10 cellular contexts compared by ENCODE assay signal in the genomic region with DNA sequence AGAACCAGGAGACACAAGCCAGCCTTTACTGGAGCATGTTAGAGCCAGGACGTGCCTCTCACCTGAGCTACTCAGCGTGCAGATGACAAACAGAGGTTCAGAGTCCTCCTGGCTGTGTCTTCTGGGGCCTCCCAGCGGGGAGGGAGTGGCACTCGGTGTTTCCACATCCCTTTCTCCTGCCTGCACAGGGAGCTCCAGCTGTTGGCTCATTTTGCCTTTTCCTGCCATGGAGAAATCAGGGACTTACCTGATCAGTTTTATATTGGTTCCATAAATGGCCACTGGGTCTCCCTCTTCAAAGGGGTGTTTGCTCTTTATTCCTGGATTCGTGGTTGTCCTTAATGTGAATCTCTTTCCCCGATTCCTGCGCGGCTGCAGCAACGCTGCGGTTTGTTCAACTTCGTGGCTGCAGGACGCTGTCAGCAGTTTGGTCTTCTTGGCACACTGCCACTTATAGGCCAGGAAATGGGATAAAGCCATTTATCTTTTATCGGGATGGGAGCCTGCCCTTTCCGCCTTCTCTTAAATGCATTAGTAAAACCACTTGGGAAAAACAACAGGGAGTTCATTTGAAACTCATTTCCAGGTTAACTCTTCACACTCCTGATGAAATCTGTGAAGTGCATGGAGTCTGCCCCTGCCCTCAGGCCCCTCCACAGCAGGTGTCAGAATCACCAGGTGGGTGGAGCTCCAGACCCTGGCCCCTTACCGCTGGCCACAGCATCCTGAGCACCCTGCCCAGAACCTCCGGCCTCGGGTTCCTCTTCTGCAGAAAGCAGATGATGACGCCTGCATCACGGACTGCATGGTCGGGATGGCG. TPM values are rescaled to one million over a fixed set of nuclear protein-coding genes. Genes with fewer than 3 reads are reported as not detected.
DNase-seq lines count a peak whose midpoint lies in the region; ATAC-seq, FAIRE-seq and TF ChIP-seq lines count a peak whose summit lies in the region.
"Had no signal": no experiment of that assay in that cellular context is flagged by ENCODE, and none has a peak within 500 bp of the region (broad histone marks: within the 10 kb centered on the region; RNA-seq: fewer than 3 reads in every experiment).

No MANE protein-coding gene starts in this region.

- H3K4me1 ChIP-seq in BLaER1 (peaks cover 14% of the 10 kb centered on the region), astrocyte (ENCODE audit: insufficient read depth, low read length) (no peaks in the 10 kb centered on the region)

- H3K4me1 Mint-ChIP-seq in astrocyte (ENCODE audit: low read depth, unreplicated experiment): peaks cover 2% of the 10 kb centered on the region

- no peaks in the 10 kb centered on the region for H3K9me3 ChIP-seq in BLaER1
- no peaks in the 10 kb centered on the region for H3K9me3 ChIP-seq in astrocyte (ENCODE audit: insufficient read depth, low read depth, low read length)

- H3K27ac Mint-ChIP-seq in astrocyte (ENCODE audit: unreplicated experiment): no peak overlapping the region

- H3K36me3 ChIP-seq in BLaER1 (no peaks in the 10 kb centered on the region), astrocyte (ENCODE audit: insufficient read depth, low read length) (no peaks in the 10 kb centered on the region)

- H3K4me3 Mint-ChIP-seq in astrocyte (ENCODE audit: unreplicated experiment): peak overlapping the region; percentile 31

- no peak overlapping the region for H3K4me3 ChIP-seq in BLaER1
- H3K4me3 ChIP-seq in astrocyte (ENCODE audit: insufficient read depth, low read depth, low read length): no peak overlapping the region

- H3K4me2 ChIP-seq in BLaER1 (0 out of 2 replicates have a peak overlapping the region, but pooled peaks have one; percentile 7), astrocyte (ENCODE audit: low read length) (no peak overlapping the region)

- no peak overlapping the region for H2AFZ ChIP-seq in astrocyte (ENCODE audit: low read depth, low read length)

- H3K36me3 Mint-ChIP-seq in astrocyte (ENCODE audit: low read depth, unreplicated experiment): no peaks in the 10 kb centered on the region

- H3K27me3 ChIP-seq in BLaER1: peaks cover 37% of the 10 kb centered on the region
- no peaks in the 10 kb centered on the region for H3K27me3 ChIP-seq in astrocyte (ENCODE audit: insufficient read depth, low read length)

- peaks cover 6% of the 10 kb centered on the region for H3K27me3 Mint-ChIP-seq in astrocyte (ENCODE audit: low read depth, unreplicated experiment)

- H3K27ac ChIP-seq in BLaER1 (no peak overlapping the region), astrocyte (ENCODE audit: low read depth, low read length) (no peak overlapping the region)

- no peak overlapping the region for H3K9ac ChIP-seq in BLaER1
- no peak overlapping the region for H3K9ac ChIP-seq in astrocyte (ENCODE audit: low read length)

- H3K9me3 Mint-ChIP-seq in astrocyte (ENCODE audit: unreplicated experiment): no peaks in the 10 kb centered on the region

- TF ChIP-seq CTCF in astrocyte (IDR thresholded peaks at IDR 0.05; ENCODE audit: insufficient read depth, low read depth, low read length): no peak

- DNase-seq in NCI-H1105 (lab: John Stamatoyannopoulos, UW) (peak; percentile 64), astrocyte (ENCODE audit: low read depth) (peak; percentile 15), kidney tubule cell (ENCODE audit: low spot score) (peak; percentile 42), putamen (ENCODE audit: low spot score) (no peak), ureter (ENCODE audit: low spot score) (no peak), 8988T (no peak)
- DNase-seq: PC-3 had no signal

- no peak for FAIRE-seq in astrocyte (lab: Jason Lieb, UNC)
- FAIRE-seq: frontal cortex had no signal

- ATAC-seq in HG03175 (IDR thresholded peaks at IDR 0.05; ENCODE audit: unreplicated experiment): no peak
- ATAC-seq: PC-3 had no signal

- H4K20me1 ChIP-seq in BLaER1: peaks cover 16% of the 10 kb centered on the region; the same call in 1 of the 2 replicates
- no peaks in the 10 kb centered on the region for H4K20me1 ChIP-seq in astrocyte (ENCODE audit: insufficient read depth, low read length)

- no peaks in the 10 kb centered on the region for H3K79me2 ChIP-seq in astrocyte (ENCODE audit: insufficient read depth, low read length)

RNA-seq across cellular contexts. Expression of a gene that starts 39.8 kb away (rescaled TPM):
- total RNA-seq in astrocyte (3.4 and 4.7 TPM in 2 replicates), ureter (115 TPM)

Comparison
In these comparisons a context has a peak if more than half of its experiments do, and no peak if none do; other contexts are left out.
1. DNase-seq: peak in NCI-H1105 (single experiment), astrocyte (single experiment) and kidney tubule cell (single experiment); none in putamen (single experiment), ureter (single experiment) and 8988T (single experiment).
2. RNA of a gene that starts 39.8 kb away (total RNA-seq): 115 TPM in ureter (single experiment); 3.4 to 4.7 TPM in astrocyte; every median in the first group is over 10 times any median in the second.